Comparison of ENCODE assay signal across 9 cellular contexts in the genomic region with DNA sequence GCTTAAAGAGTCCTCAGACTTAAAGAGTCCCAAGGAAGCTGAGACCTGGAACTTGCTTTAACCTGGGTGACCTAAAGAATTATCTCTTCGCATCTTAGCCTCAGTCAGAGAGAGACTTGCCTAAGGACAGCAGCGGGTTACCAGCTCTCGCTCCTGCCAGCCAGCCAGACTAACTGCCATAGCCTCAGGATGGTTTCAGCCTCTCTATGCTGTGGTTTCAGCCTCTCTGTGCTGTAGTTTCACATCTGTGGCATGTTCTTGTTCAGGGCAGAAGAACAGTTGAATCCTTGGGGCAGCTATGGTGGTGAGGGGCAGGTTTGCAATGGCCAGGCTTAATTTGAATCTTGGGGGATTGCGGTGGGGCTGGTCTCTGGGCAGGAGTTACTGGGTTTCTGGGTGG. TPM values are rescaled to one million over a fixed set of nuclear protein-coding genes. Genes with fewer than 3 reads are reported as not detected.
DNase-seq lines count a peak whose midpoint lies in the region; ATAC-seq and TF ChIP-seq lines count a peak whose summit lies in the region.
"Had no signal": no experiment of that assay in that cellular context is flagged by ENCODE, and none has a peak within 500 bp of the region (broad histone marks: within the 10 kb centered on the region; RNA-seq: fewer than 3 reads in every experiment).

No MANE protein-coding gene starts in this region.

- H3K27me3 ChIP-seq in AG04450 (ENCODE audit: control insufficient read depth, insufficient read depth, low read length) (no peaks in the 10 kb centered on the region), ascending aorta (no peaks in the 10 kb centered on the region)

- DNase-seq in AG04450 (ENCODE audit: low read depth, low spot score) (no peak), MCF 10A (ENCODE audit: unreplicated experiment) (no peak), NCI-H1436 treated with DMSO at 0.1 percent for 48 hours (lab: John Stamatoyannopoulos, UW) (no peak), hypothalamus (lab: John Stamatoyannopoulos, UW) (no peak), ascending aorta (ENCODE audit: low spot score in 2 of 2) (no peak)
- no peak for DNase-seq in naive thymus-derived CD8-positive, alpha-beta T cell
- DNase-seq: KG1 had no signal

- H3K4me1 ChIP-seq in ascending aorta = peaks cover 7 to 46% of the 10 kb centered on the region in 2 donors

- POLR2A ChIA-PET in AG04450 (lab: Yijun Ruan, JAX) = interaction anchor here (0.6 to 1.2 kb wide), 3 partner anchors 28 to 119 kb away, joined by 3 to 4 read pairs (median 3); partner anchors contain the start of gene NEAT1
- POLR2A ChIA-PET in MCF 10A (lab: Yijun Ruan, JAX) = interaction anchor here (1.2 to 14.8 kb wide), 4 partner anchors 31 to 113 kb away, joined by 4 to 426 read pairs (median 174); partner anchors contain the start of genes MALAT1 and NEAT1
- POLR2A ChIA-PET in naive thymus-derived CD8-positive, alpha-beta T cell (lab: Charles Lee) = interaction anchor here (1.2 to 17.5 kb wide), 5 partner anchors 12 to 115 kb away, joined by 4 to 396 read pairs (median 6); partner anchors contain the start of genes MALAT1 and NEAT1

- peak overlapping the region; percentile 87 for H3K4me3 Mint-ChIP-seq in MCF 10A (ENCODE audit: unreplicated experiment)
- peak overlapping the region; percentile 52 to 94 (median 76) for H3K4me3 Mint-ChIP-seq in naive thymus-derived CD8-positive, alpha-beta T cell

- intact Hi-C loops in MCF 10A (cut with micrococcal nuclease) (no loop called here), ascending aorta (cut with DNase I) (no loop called here)

- H3K4me3 ChIP-seq in AG04450 (ENCODE audit: low read depth, low read length) (no peak overlapping the region), ascending aorta (no peak overlapping the region)

- H3K36me3 ChIP-seq in KOPT-K1 (ENCODE audit: insufficient read depth, low read length) (peaks cover 54% of the 10 kb centered on the region), ascending aorta (peaks cover 0 to 3% of the 10 kb centered on the region in 2 donors)

- H3K27ac ChIP-seq in AG04450 (ENCODE audit: low read depth, low read length) = peak overlapping the region; percentile 47
- peak overlapping the region; percentile 18 for H3K27ac ChIP-seq in KOPT-K1 (ENCODE audit: low read depth, low read length, poor library complexity, severe bottlenecking)
- no peak overlapping the region for H3K27ac ChIP-seq in ascending aorta

- no peak for TF ChIP-seq CTCF in AG04450 (IDR thresholded peaks at IDR 0.05; ENCODE audit: low read depth, low read length)
- no peak for TF ChIP-seq CTCF in MCF 10A (IDR thresholded peaks at IDR 0.05; ENCODE audit: unreplicated experiment)
- no peak for TF ChIP-seq CTCF in ascending aorta (IDR thresholded peaks at IDR 0.05)

- H3K9me3 ChIP-seq in AG04450 (ENCODE audit: control insufficient read depth, insufficient read depth, low read length) (no peaks in the 10 kb centered on the region; the same call in 1 of the 2 replicates), KOPT-K1 (ENCODE audit: insufficient read depth, low read length, poor library complexity, severe bottlenecking) (no peaks in the 10 kb centered on the region), ascending aorta (no peaks in the 10 kb centered on the region)

- CTCF ChIA-PET in AG04450 (lab: Charles Lee) = interaction anchor here (0.5 kb wide), 1 partner anchor 44 kb away, joined by 3 read pairs; no protein-coding TSS in a partner anchor
- CTCF ChIA-PET in MCF 10A (lab: Yijun Ruan, JAX) = interaction anchor here (0.9 to 6.0 kb wide), 2 partner anchors 9 to 27 kb away, joined by 3 to 47 read pairs; no protein-coding TSS in a partner anchor

- H3K27me3 Mint-ChIP-seq in MCF 10A (ENCODE audit: insufficient read depth, unreplicated experiment) = no peaks in the 10 kb centered on the region
- no peaks in the 10 kb centered on the region for H3K27me3 Mint-ChIP-seq in naive thymus-derived CD8-positive, alpha-beta T cell

- no peak for ATAC-seq in naive thymus-derived CD8-positive, alpha-beta T cell
- no peak for ATAC-seq in HG03108 (IDR thresholded peaks at IDR 0.05; ENCODE audit: unreplicated experiment)

- peaks cover 37% of the 10 kb centered on the region for H3K4me1 Mint-ChIP-seq in MCF 10A (ENCODE audit: insufficient read depth, unreplicated experiment)
- peaks cover 34 to 80% (median 70%) of the 10 kb centered on the region in 4 donors for H3K4me1 Mint-ChIP-seq in naive thymus-derived CD8-positive, alpha-beta T cell

- H3K27ac Mint-ChIP-seq in MCF 10A (ENCODE audit: low read depth, unreplicated experiment) = peak overlapping the region; percentile 13
- peak overlapping the region in 8 of 10 donors; percentile 9 to 80 (median 66) for H3K27ac Mint-ChIP-seq in naive thymus-derived CD8-positive, alpha-beta T cell

- H3K9me3 Mint-ChIP-seq in MCF 10A (ENCODE audit: unreplicated experiment) = no peaks in the 10 kb centered on the region
- H3K9me3 Mint-ChIP-seq in naive thymus-derived CD8-positive, alpha-beta T cell = no peaks in the 10 kb centered on the region

- peaks cover 11% of the 10 kb centered on the region for H3K36me3 Mint-ChIP-seq in MCF 10A (ENCODE audit: insufficient read depth, unreplicated experiment)
- H3K36me3 Mint-ChIP-seq in naive thymus-derived CD8-positive, alpha-beta T cell = peaks cover 0 to 14% (median 0%) of the 10 kb centered on the region in 3 donors

- no TSS peak for BruUV-seq in MCF 10A (replicated peaks; lab: Mats Ljungman, UMichigan)

RNA-seq across cellular contexts. Expression of gene FRMD8, which starts 2.3 kb away (rescaled TPM):
- polyA plus RNA-seq in AG04450 (2011; rRNA removed) = 10.7 and 14.1 TPM in 2 replicates
- 8.2 and 10.9 TPM in 2 replicates for polyA minus RNA-seq in AG04450 (2011; rRNA and poly(A)+ RNA removed)
- total RNA-seq in MCF 10A (2022) = 18.9 and 21.7 TPM in 2 replicates
- 10 to 100 TPM; 48.6 to 55.0 TPM for total RNA-seq in naive thymus-derived CD8-positive, alpha-beta T cell
- 10 to 100 TPM; 34.5 to 42.6 (median 35.4) TPM for polyA plus RNA-seq in naive thymus-derived CD8-positive, alpha-beta T cell
- total RNA-seq in ascending aorta = 99.3 TPM

RNA-seq across cellular contexts. Expression of gene SLC25A45, which starts 6.3 kb away (rescaled TPM):
- 0.76 and 1.4 TPM in 2 replicates for polyA plus RNA-seq in AG04450 (2011; rRNA removed)
- 1.4 and 2.5 TPM in 2 replicates for polyA minus RNA-seq in AG04450 (2011; rRNA and poly(A)+ RNA removed)
- total RNA-seq in MCF 10A (2022) = 3.9 and 4.9 TPM in 2 replicates
- 10 to 100 TPM; 22.2 to 23.4 TPM for total RNA-seq in naive thymus-derived CD8-positive, alpha-beta T cell
- 10 to 100 TPM; 10.8 to 19.2 (median 11.0) TPM for polyA plus RNA-seq in naive thymus-derived CD8-positive, alpha-beta T cell
- 11.4 TPM for total RNA-seq in ascending aorta

RNA-seq across cellular contexts. Expression of gene NEAT1, which starts 33.9 kb away (rescaled TPM):
- polyA plus RNA-seq in AG04450 (2011; rRNA removed) = 72.3 and 83.3 TPM in 2 replicates
- polyA minus RNA-seq in AG04450 (2011; rRNA and poly(A)+ RNA removed) = 202 and 210 TPM in 2 replicates
- total RNA-seq in MCF 10A (2022) = 1,026 and 1,292 TPM in 2 replicates
- 100 to 1,000 TPM; 375 to 414 TPM for total RNA-seq in naive thymus-derived CD8-positive, alpha-beta T cell
- 1 to 10 TPM; 1.3 to 2.9 (median 1.9) TPM for polyA plus RNA-seq in naive thymus-derived CD8-positive, alpha-beta T cell
- total RNA-seq in ascending aorta = 180 TPM

RNA-seq across cellular contexts. Expression of gene TIGD3, which starts 34.2 kb away (rescaled TPM):
- 0.07 and 0.11 TPM in 2 replicates for polyA plus RNA-seq in AG04450 (2011; rRNA removed)
- polyA minus RNA-seq in AG04450 (2011; rRNA and poly(A)+ RNA removed) = not detected in 2 replicates
- 0.14 TPM in 1 of 2 replicates, not detected in the other for total RNA-seq in MCF 10A (2022)
- total RNA-seq in naive thymus-derived CD8-positive, alpha-beta T cell = 1 to 10 TPM; 1.5 to 1.9 TPM
- under 1 TPM; 0.15 to 0.67 (median 0.21) TPM for polyA plus RNA-seq in naive thymus-derived CD8-positive, alpha-beta T cell
- not detected for total RNA-seq in ascending aorta

RNA-seq across cellular contexts. Expression of gene DPF2, which starts 55.1 kb away (rescaled TPM):
- 43.7 and 52.0 TPM in 2 replicates for polyA plus RNA-seq in AG04450 (2011; rRNA removed)
- polyA minus RNA-seq in AG04450 (2011; rRNA and poly(A)+ RNA removed) = 49.2 and 58.5 TPM in 2 replicates
- total RNA-seq in MCF 10A (2022) (83.9 and 86.6 TPM in 2 replicates), ascending aorta (70.9 TPM)
- total RNA-seq in naive thymus-derived CD8-positive, alpha-beta T cell = 100 to 1,000 TPM in 1 of 2 experiments, 10 to 100 TPM in 1; 96.5 to 100 TPM
- polyA plus RNA-seq in naive thymus-derived CD8-positive, alpha-beta T cell = 10 to 100 TPM; 48.3 to 64.9 (median 51.3) TPM

Comparison
In these comparisons a context has a peak if more than half of its experiments do, and no peak if none do; other contexts are left out.
1. H3K27ac ChIP-seq: peak in AG04450 (single experiment) and KOPT-K1 (single experiment); none in ascending aorta (0 of 2).